8 cellular contexts compared by ENCODE assay signal in genomic region chr5:173055722-173055982, GRCh38. TPM values are rescaled to one million over a fixed set of nuclear protein-coding genes. Genes with fewer than 3 reads are reported as not detected.
DNase-seq lines count a peak whose midpoint lies in the region; ATAC-seq and TF ChIP-seq lines count a peak whose summit lies in the region.

No MANE protein-coding gene starts in this region.

- peak; percentile 3 for ATAC-seq in GM19467 (IDR thresholded peaks at IDR 0.05; ENCODE audit: unreplicated experiment)

- peaks cover 18 to 65% (median 41%) of the 10 kb centered on the region in 6 donors for H3K4me1 ChIP-seq in spleen

- H3K27ac ChIP-seq in SU-DHL-6 (ENCODE audit: low read depth, low read length): peak overlapping the region; percentile 62
- H3K27ac ChIP-seq in spleen: peak overlapping the region; percentile 27 to 100 (median 100)

- H3K4me3 ChIP-seq in SU-DHL-6 (ENCODE audit: insufficient read depth, low read length, poor library complexity, severe bottlenecking) (peak overlapping the region; percentile 68), fibroblast of villous mesenchyme (ENCODE audit: low read depth, low read length) (peak overlapping the region; percentile 58), spleen (peak overlapping the region; percentile 97 to 100 (median 100))

- no peaks in the 10 kb centered on the region for H4K20me1 ChIP-seq in SU-DHL-6 (ENCODE audit: low read depth, low read length)

- peak overlapping the region; percentile 67 for H3K9ac ChIP-seq in SU-DHL-6 (ENCODE audit: low read length)

- peaks cover 19% of the 10 kb centered on the region for H3F3A ChIP-seq in SU-DHL-6 (ENCODE audit: insufficient read depth)

- no peaks in the 10 kb centered on the region for H3K9me2 ChIP-seq in SU-DHL-6 (replicated peaks; ENCODE audit: insufficient read depth, low read length)

- H3K4me2 ChIP-seq in SU-DHL-6 (ENCODE audit: low read depth, low read length, poor library complexity, severe bottlenecking): peak overlapping the region; percentile 87

- H3K9me3 ChIP-seq in SU-DHL-6 (ENCODE audit: insufficient read depth, low read length): no peaks in the 10 kb centered on the region
- no peaks in the 10 kb centered on the region for H3K9me3 ChIP-seq in spleen

- H3K79me2 ChIP-seq in SU-DHL-6 (ENCODE audit: insufficient read depth, low read length): peaks cover 4% of the 10 kb centered on the region; the same call in 1 of the 2 replicates

- intact Hi-C loops in spleen (cut with DNase I; ENCODE audit: low total_unique reads): no loop called here

- no peak for TF ChIP-seq CTCF in SU-DHL-6 (IDR thresholded peaks at IDR 0.05; ENCODE audit: insufficient read depth, low read length, poor library complexity, severe bottlenecking)
- TF ChIP-seq CTCF in fibroblast of villous mesenchyme (IDR thresholded peaks at IDR 0.05; ENCODE audit: insufficient read depth, low read depth, low read length): no peak
- no peak for TF ChIP-seq CTCF in spleen (IDR thresholded peaks at IDR 0.05 in 8 of 11, conservative IDR thresholded peaks at IDR 0.05 in 3 of 11)

- no peak for TF ChIP-seq POLR2A in spleen (IDR thresholded peaks at IDR 0.05)

- DNase-seq in ACHN: peak; percentile 9
- no peak for DNase-seq in fibroblast of villous mesenchyme (ENCODE audit: low read depth)
- DNase-seq in spleen: no peak
- DNase-seq in C1 segment of cervical spinal cord (lab: John Stamatoyannopoulos, UW): no peak
- DNase-seq in epidermal melanocyte (ENCODE audit: insufficient read length, low spot score): no peak
- no peak for DNase-seq in middle frontal gyrus (ENCODE audit: extremely low spot score, low spot score)

- peak overlapping the region; percentile 69 for H2AFZ ChIP-seq in SU-DHL-6 (ENCODE audit: low read depth, low read length, severe bottlenecking)

- WGBS in spleen, 5 donors: 0 to 3% (median 1%) methylated on average over 11 of the region's 11 CpGs

- H3K36me3 ChIP-seq in SU-DHL-6 (ENCODE audit: low read length) (no peaks in the 10 kb centered on the region), spleen (peaks cover 0 to 17% (median 1%) of the 10 kb centered on the region in 6 donors)

- H3K27me3 ChIP-seq in SU-DHL-6 (ENCODE audit: low read length) (no peaks in the 10 kb centered on the region), spleen (replicated peaks in 1 of 7) (peaks cover 0 to 4% (median 0%) of the 10 kb centered on the region in 7 donors)

- in situ Hi-C loops in ACHN (cut with HindIII; ENCODE audit: low pct_ligation_motif_present, low pct_unique_long_range_greater_than_20kb, low sequenced_read_pairs): no loop called here

RNA-seq across cellular contexts. Expression of gene CREBRF, which starts 0.5 kb away (rescaled TPM):
- total RNA-seq in fibroblast of villous mesenchyme (8.1 and 15.5 TPM in 2 replicates), spleen (10 to 100 TPM; 44.7 to 85.9 (median 58.7) TPM)
- 1 to 10 TPM; 7.2 to 8.2 (median 7.3) TPM for polyA plus RNA-seq in spleen
